In genomic region chr19:35644987-35645679, GRCh38 we compare ENCODE assay signal across 1 cellular context.
TF ChIP-seq lines count a peak whose summit lies in the region.

No MANE protein-coding gene starts in this region.

TF ChIP-seq in K562, 482 proteins besides CTCF, POLR2A, EP300 and RAD21 (continues in another document):
- TF ChIP-seq ZNF347 (CRISPR knock-in tag; IDR thresholded peaks at IDR 0.05; ENCODE audit: low read depth) = no peak
- TF ChIP-seq HMGN3 (IDR thresholded peaks at IDR 0.05; ENCODE audit: borderline replicate concordance, extremely low read depth, insufficient read length, low read depth, low read length) = no peak
- TF ChIP-seq THRA (IDR thresholded peaks at IDR 0.05) = no peak
- 0 out of 2 replicates have a peak, but pooled peaks have one; percentile 63 for TF ChIP-seq NKRF (IDR thresholded peaks at IDR 0.05; ENCODE audit: borderline replicate concordance)
- TF ChIP-seq MED1 (CRISPR knock-in tag; IDR thresholded peaks at IDR 0.05; ENCODE audit: borderline replicate concordance) = no peak
- no peak for TF ChIP-seq NFRKB (IDR thresholded peaks at IDR 0.05; ENCODE audit: low read depth)
- TF ChIP-seq ARNT (IDR thresholded peaks at IDR 0.05) = no peak
- TF ChIP-seq TOE1 (IDR thresholded peaks at IDR 0.05; ENCODE audit: borderline replicate concordance) = no peak
- 0 out of 2 replicates have a peak, but pooled peaks have one; percentile 1 for TF ChIP-seq TOE1 (CRISPR knock-in tag; IDR thresholded peaks at IDR 0.05; ENCODE audit: borderline replicate concordance, low read depth)
- TF ChIP-seq THAP12 (CRISPR knock-in tag; IDR thresholded peaks at IDR 0.05) = no peak
- no peak for TF ChIP-seq CBX5 (IDR thresholded peaks at IDR 0.05; ENCODE audit: borderline replicate concordance, low read depth)
- peak; percentile 81; the same call in 1 of the 2 replicates for TF ChIP-seq KLF13 (tag; IDR thresholded peaks at IDR 0.05; ENCODE audit: borderline replicate concordance, low read depth)
- no peak for TF ChIP-seq SAFB (IDR thresholded peaks at IDR 0.05; ENCODE audit: borderline replicate concordance, low read depth, low read length)
- TF ChIP-seq ZNF696 (CRISPR knock-in tag; conservative IDR thresholded peaks at IDR 0.05) = no peak
- TF ChIP-seq E2F5 (CRISPR knock-in tag; IDR thresholded peaks at IDR 0.05) = no peak
- TF ChIP-seq SFPQ (IDR thresholded peaks at IDR 0.05; ENCODE audit: low read depth, low read length) = no peak
- peak; percentile 85 for TF ChIP-seq PKNOX1 (IDR thresholded peaks at IDR 0.05)
- TF ChIP-seq SIN3A (IDR thresholded peaks at IDR 0.05; ENCODE audit: borderline replicate concordance in 2 of 2, control insufficient read depth in 1 of 2, low read depth in 2 of 2, low read length in 2 of 2) = peak; percentile 13 to 75; a peak in 1 of 4 replicates
- no peak for TF ChIP-seq NR0B1 (IDR thresholded peaks at IDR 0.05; ENCODE audit: partially characterized antibody)
- TF ChIP-seq EP400 (IDR thresholded peaks at IDR 0.05) = 0 out of 2 replicates have a peak, but pooled peaks have one; percentile 11
- TF ChIP-seq ZNF165 (CRISPR knock-in tag; IDR thresholded peaks at IDR 0.05; ENCODE audit: borderline replicate concordance) = no peak
- TF ChIP-seq MXD1 (CRISPR knock-in tag; IDR thresholded peaks at IDR 0.05; ENCODE audit: borderline replicate concordance, poor library complexity, severe bottlenecking) = no peak
- TF ChIP-seq HNRNPUL1 (IDR thresholded peaks at IDR 0.05; ENCODE audit: low read length) = no peak
- TF ChIP-seq NFE2L1 (tag; IDR thresholded peaks at IDR 0.05; ENCODE audit: borderline replicate concordance, low read depth) = no peak
- TF ChIP-seq YBX1 (IDR thresholded peaks at IDR 0.05) = no peak
- no peak for TF ChIP-seq ZNF212 (CRISPR knock-in tag; IDR thresholded peaks at IDR 0.05)
- TF ChIP-seq HNRNPLL (IDR thresholded peaks at IDR 0.05; ENCODE audit: low read depth, low read length, poor library complexity, severe bottlenecking) = peak; percentile 89
- no peak for TF ChIP-seq MTA1 (IDR thresholded peaks at IDR 0.05; ENCODE audit: borderline replicate concordance)
- TF ChIP-seq ZKSCAN8 (CRISPR knock-in tag; IDR thresholded peaks at IDR 0.05) = no peak
- no peak for TF ChIP-seq SPI1 (IDR thresholded peaks at IDR 0.05; ENCODE audit: borderline replicate concordance, low read depth, low read length)
- TF ChIP-seq BCLAF1 (IDR thresholded peaks at IDR 0.05; ENCODE audit: borderline replicate concordance in 1 of 2, control insufficient read depth in 1 of 2, low read depth in 2 of 2, low read length in 1 of 2) = no peak
- TF ChIP-seq SMAD2 (IDR thresholded peaks at IDR 0.05; ENCODE audit: low read depth, low read length) = no peak
- TF ChIP-seq PATZ1 (CRISPR knock-in tag; IDR thresholded peaks at IDR 0.05; ENCODE audit: borderline replicate concordance) = no peak
- no peak for TF ChIP-seq CBFA2T2 (conservative IDR thresholded peaks at IDR 0.05)
- peak; percentile 12; the same call in 1 of the 2 replicates for TF ChIP-seq SP1 (CRISPR knock-in tag; IDR thresholded peaks at IDR 0.05)
- no peak for TF ChIP-seq TCF7L2 (IDR thresholded peaks at IDR 0.05; ENCODE audit: low read depth, low read length)
- TF ChIP-seq CEBPG (CRISPR knock-in tag; IDR thresholded peaks at IDR 0.05) = no peak
- TF ChIP-seq CEBPG (tag; conservative IDR thresholded peaks at IDR 0.05 in 1 of 2, IDR thresholded peaks at IDR 0.05 in 1 of 2) = no peak
- TF ChIP-seq SNIP1 (IDR thresholded peaks at IDR 0.05; ENCODE audit: low read depth) = no peak
- no peak for TF ChIP-seq ZNF133 (CRISPR knock-in tag; IDR thresholded peaks at IDR 0.05)
